In the genomic region with DNA sequence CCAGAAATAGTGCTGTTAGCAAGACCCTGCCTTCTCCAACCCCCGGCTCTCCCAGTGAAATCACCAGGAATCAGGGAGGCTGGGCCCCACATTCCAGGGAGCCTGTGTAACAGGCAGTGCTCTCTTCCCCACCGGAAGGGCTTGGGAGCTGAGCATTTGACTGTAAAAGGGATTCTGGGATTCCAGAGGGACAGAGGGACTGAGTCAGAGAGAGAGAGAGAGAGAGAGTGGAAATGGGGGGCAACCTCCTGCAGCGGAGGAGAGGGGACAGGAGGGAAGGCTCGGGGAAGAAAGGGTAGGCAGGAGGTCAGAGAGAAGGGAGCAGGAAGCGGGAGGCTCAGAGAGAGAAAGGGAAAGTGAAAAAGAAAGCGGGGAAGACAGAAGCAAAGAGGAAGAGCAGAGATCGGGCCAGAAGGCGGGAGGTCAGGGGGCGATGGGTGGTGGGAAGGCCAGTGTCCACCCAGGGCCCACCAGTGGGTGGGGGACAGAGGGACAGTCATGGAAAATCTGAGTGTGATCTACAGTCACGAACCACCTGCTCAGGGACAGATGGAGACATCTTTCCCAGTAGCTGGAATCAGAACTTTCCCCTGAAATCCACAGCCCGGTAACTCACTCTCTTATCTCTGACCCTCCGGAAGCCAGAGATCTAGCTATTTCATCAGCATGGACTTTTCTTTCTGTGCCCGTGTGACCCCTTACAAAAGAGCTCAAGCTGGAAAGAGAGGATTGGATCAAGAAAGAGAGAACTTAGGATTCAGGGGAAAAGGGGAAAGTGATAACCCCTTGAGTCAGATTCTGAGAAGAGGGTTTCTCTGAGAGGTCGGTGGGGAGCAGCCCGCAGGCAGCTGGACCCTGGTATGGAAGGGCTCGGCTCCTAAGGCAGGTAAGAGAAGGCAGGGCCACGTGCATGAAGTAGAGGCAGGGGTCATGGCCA, we compare ENCODE assay signal across 8 cellular contexts. TPM values are rescaled to one million over a fixed set of nuclear protein-coding genes. Genes with fewer than 3 reads are reported as not detected.
A peak's percentile ranks its signal among the peaks of the same experiment; 100 is the strongest.
DNase-seq lines count a peak whose midpoint lies in the region; ATAC-seq, FAIRE-seq and TF ChIP-seq lines count a peak whose summit lies in the region.

No MANE protein-coding gene starts in this region.

- peaks cover 88% of the 10 kb centered on the region for H3K4me1 ChIP-seq in A549
- H3K4me1 ChIP-seq in left ventricle myocardium inferior: peaks cover 64% of the 10 kb centered on the region

- WGBS in A549 (ENCODE audit: missing lambda C conversion rate): 10% methylated on average over 17 of the region's 17 CpGs

- peak overlapping the region; percentile 88 for H3K4me2 ChIP-seq in A549

- peak overlapping the region; percentile 31 for H3K4me3 Mint-ChIP-seq in activated T-helper 2 cell treated with anti-CD3 and anti-CD28 coated beads, Interferon-gamma antibody, Interleukin-2, Interleukin-4, amounts not matched to agents 10 μg/mL and 5 μg/mL and 100 μg/mL, durations not matched to agents 14 hours and 24 hours and 36 hours (ENCODE audit: low read depth)

- peak; percentile 17; the same call in 1 of the 2 replicates for TF ChIP-seq POLR2A in A549 (IDR thresholded peaks at IDR 0.05; ENCODE audit: low read length)
- no peak; the same call in none of the 2 replicates for TF ChIP-seq POLR2A in H54 (IDR thresholded peaks at IDR 0.05; ENCODE audit: low read depth, low read length)

- H3K27me3 Mint-ChIP-seq in activated T-helper 2 cell treated with anti-CD3 and anti-CD28 coated beads, Interferon-gamma antibody, Interleukin-2, Interleukin-4, amounts not matched to agents 10 μg/mL and 5 μg/mL and 100 μg/mL, durations not matched to agents 14 hours and 24 hours and 36 hours (ENCODE audit: low read depth): peaks cover 37% of the 10 kb centered on the region

- peaks cover 37% of the 10 kb centered on the region for H3K4me1 Mint-ChIP-seq in activated T-helper 2 cell treated with anti-CD3 and anti-CD28 coated beads, Interferon-gamma antibody, Interleukin-2, Interleukin-4, amounts not matched to agents 10 μg/mL and 5 μg/mL and 100 μg/mL, durations not matched to agents 14 hours and 24 hours and 36 hours (ENCODE audit: low read depth)

- TF ChIP-seq CTCF in A549 (IDR thresholded peaks at IDR 0.05) (no peak), left ventricle myocardium inferior (IDR thresholded peaks at IDR 0.05; ENCODE audit: borderline replicate concordance) (no peak), retinal pigment epithelial cell (conservative IDR thresholded peaks at IDR 0.05; ENCODE audit: low read depth, low read length) (no peak)

- POLR2A ChIA-PET in A549 (lab: Yijun Ruan, JAX): interaction anchor here (1.0 to 2.0 kb wide), 7 partner anchors 10 to 233 kb away, joined by 3 to 16 read pairs (median 5); partner anchors contain the start of gene UFSP1

- H3K27me3 ChIP-seq in left ventricle myocardium inferior (ENCODE audit: low read depth): no peaks in the 10 kb centered on the region

- peak in 1 of 2 experiments; percentile 16; a peak in 1 of 5 replicates for TF ChIP-seq RAD21 in A549 (conservative IDR thresholded peaks at IDR 0.05 in 1 of 2, IDR thresholded peaks at IDR 0.05 in 1 of 2)

- FAIRE-seq in A549 (lab: Jason Lieb, UNC) (no peak), H54 (lab: Jason Lieb, UNC) (no peak)

- ATAC-seq in A549: peak; percentile 57 to 64
- no peak for ATAC-seq in activated CD4-positive, CD25-positive, alpha-beta regulatory T cell treated with anti-CD3 and anti-CD28 coated beads, Interleukin-2, amount 50 U/mL, for 24 hours

- no peaks in the 10 kb centered on the region for H3K9me3 Mint-ChIP-seq in activated T-helper 2 cell treated with anti-CD3 and anti-CD28 coated beads, Interferon-gamma antibody, Interleukin-2, Interleukin-4, amounts not matched to agents 10 μg/mL and 5 μg/mL and 100 μg/mL, durations not matched to agents 14 hours and 24 hours and 36 hours

- DNase-seq in A549 (ENCODE audit: low read depth in 1 of 2, low spot score in 1 of 2) (peak; percentile 89 to 95), H54 (ENCODE audit: insufficient read length, low spot score) (peak; percentile 76), left ventricle myocardium inferior (peak; percentile 75), retinal pigment epithelial cell (ENCODE audit: low read depth) (peak; percentile 95), NCI-H2029 treated with DMSO at 0.1 percent for 48 hours (lab: John Stamatoyannopoulos, UW) (no peak)
- no peak for DNase-seq in activated T-helper 2 cell treated with anti-CD3 and anti-CD28 coated beads, Interferon-gamma antibody, Interleukin-2, Interleukin-4, amounts not matched to agents 10 μg/mL and 5 μg/mL and 100 μg/mL, durations not matched to agents 14 hours and 24 hours and 36 hours (ENCODE audit: low spot score)
- DNase-seq in activated effector memory CD4-positive, alpha-beta T cell treated with Interleukin-2 at 50 U/mL for 16 hours: no peak

- TF ChIP-seq EP300 in A549 (IDR thresholded peaks at IDR 0.05): peak; percentile 46 to 75; a peak in 3 of 5 replicates

- CTCF ChIA-PET in A549 (lab: Yijun Ruan, JAX): interaction anchor here (1.0 to 32.8 kb wide), 10 partner anchors 14 to 227 kb away, joined by 3 to 600 read pairs (median 6); partner anchors contain the start of gene ACHE

- H3K4me3 ChIP-seq in A549 (peak overlapping the region; percentile 34), left ventricle myocardium inferior (peak overlapping the region; percentile 57), retinal pigment epithelial cell (ENCODE audit: low read length) (no peak overlapping the region)

- intact Hi-C loops in activated T-helper 2 cell treated with anti-CD3 and anti-CD28 coated beads, Interferon-gamma antibody, Interleukin-2, Interleukin-4, amounts not matched to agents 10 μg/mL and 5 μg/mL and 100 μg/mL, durations not matched to agents 14 hours and 24 hours and 36 hours (cut with micrococcal nuclease): no loop called here
- intact Hi-C loops in left ventricle myocardium inferior (cut with micrococcal nuclease): no loop called here

- H3K36me3 ChIP-seq in left ventricle myocardium inferior: no peaks in the 10 kb centered on the region

- H3K27ac ChIP-seq in A549 (peak overlapping the region; percentile 94 to 95), left ventricle myocardium inferior (replicated peaks) (peak overlapping the region; percentile 88)

- no peaks in the 10 kb centered on the region for H3K36me3 Mint-ChIP-seq in activated T-helper 2 cell treated with anti-CD3 and anti-CD28 coated beads, Interferon-gamma antibody, Interleukin-2, Interleukin-4, amounts not matched to agents 10 μg/mL and 5 μg/mL and 100 μg/mL, durations not matched to agents 14 hours and 24 hours and 36 hours (ENCODE audit: low read depth)

- H3K9me3 ChIP-seq in A549 (no peaks in the 10 kb centered on the region; the same call in 2 of the 3 replicates), left ventricle myocardium inferior (replicated peaks) (no peaks in the 10 kb centered on the region)

- no peak overlapping the region for H3K27ac Mint-ChIP-seq in activated T-helper 2 cell treated with anti-CD3 and anti-CD28 coated beads, Interferon-gamma antibody, Interleukin-2, Interleukin-4, amounts not matched to agents 10 μg/mL and 5 μg/mL and 100 μg/mL, durations not matched to agents 14 hours and 24 hours and 36 hours

RNA-seq across cellular contexts. Expression of gene SERPINE1, which starts 4.6 kb away (rescaled TPM):
- polyA plus RNA-seq in A549 (2011; rRNA removed): 300 and 355 TPM in 2 replicates
- 315 and 419 TPM in 2 replicates for polyA plus RNA-seq in A549 (2012; cell fraction: cytosol; rRNA removed)
- polyA plus RNA-seq in A549 (2012; cell fraction: nucleus; rRNA removed): 684 and 700 TPM in 2 replicates
- 286 to 399 TPM (median 346 TPM) in 3 replicates for polyA plus RNA-seq in A549 (2017; fragmentation: RNase III; extraction: RNeasy Plus Mini Kit Qiagen cat#74134 plus additional on column Dnase treatment)
- 377 and 382 TPM in 2 replicates for polyA minus RNA-seq in A549 (2011; rRNA and poly(A)+ RNA removed)
- 0.23 TPM in 2 replicates for total RNA-seq in activated T-helper 2 cell treated with anti-CD3 and anti-CD28 coated beads, Interferon-gamma antibody, Interleukin-2, Interleukin-4, amounts not matched to agents 10 μg/mL and 5 μg/mL and 100 μg/mL, durations not matched to agents 14 hours and 24 hours and 36 hours
- total RNA-seq in left ventricle myocardium inferior: 4.3 TPM

RNA-seq across cellular contexts. Expression of gene AP1S1, which starts 32.0 kb away (rescaled TPM):
- polyA plus RNA-seq in A549 (2011; rRNA removed) (107 and 128 TPM in 2 replicates), A549 (2017; fragmentation: RNase III; extraction: RNeasy Plus Mini Kit Qiagen cat#74134 plus additional on column Dnase treatment) (181 to 187 TPM (median 182 TPM) in 3 replicates)
- 163 and 166 TPM in 2 replicates for polyA plus RNA-seq in A549 (2012; cell fraction: cytosol; rRNA removed)
- 79.8 and 104 TPM in 2 replicates for polyA plus RNA-seq in A549 (2012; cell fraction: nucleus; rRNA removed)
- 48.5 and 54.1 TPM in 2 replicates for polyA minus RNA-seq in A549 (2011; rRNA and poly(A)+ RNA removed)
- 41.8 and 42.8 TPM in 2 replicates for total RNA-seq in activated T-helper 2 cell treated with anti-CD3 and anti-CD28 coated beads, Interferon-gamma antibody, Interleukin-2, Interleukin-4, amounts not matched to agents 10 μg/mL and 5 μg/mL and 100 μg/mL, durations not matched to agents 14 hours and 24 hours and 36 hours
- 10.7 TPM for total RNA-seq in left ventricle myocardium inferior

RNA-seq across cellular contexts. Expression of gene TRIM56, which starts 37.0 kb away (rescaled TPM):
- polyA plus RNA-seq in A549 (2011; rRNA removed) (3.9 and 5.2 TPM in 2 replicates), A549 (2017; fragmentation: RNase III; extraction: RNeasy Plus Mini Kit Qiagen cat#74134 plus additional on column Dnase treatment) (15.6 to 17.8 TPM (median 16.5 TPM) in 3 replicates)
- polyA plus RNA-seq in A549 (2012; cell fraction: cytosol; rRNA removed): 3.2 and 4.2 TPM in 2 replicates
- 8.2 and 9.8 TPM in 2 replicates for polyA plus RNA-seq in A549 (2012; cell fraction: nucleus; rRNA removed)
- 8.1 and 14.2 TPM in 2 replicates for polyA minus RNA-seq in A549 (2011; rRNA and poly(A)+ RNA removed)
- total RNA-seq in activated T-helper 2 cell treated with anti-CD3 and anti-CD28 coated beads, Interferon-gamma antibody, Interleukin-2, Interleukin-4, amounts not matched to agents 10 μg/mL and 5 μg/mL and 100 μg/mL, durations not matched to agents 14 hours and 24 hours and 36 hours: 42.6 and 43.8 TPM in 2 replicates
- total RNA-seq in left ventricle myocardium inferior: 17.0 TPM

RNA-seq across cellular contexts. Expression of gene VGF, which starts 43.1 kb away (rescaled TPM):
- polyA plus RNA-seq in A549 (2011; rRNA removed): 0.16 and 0.21 TPM in 2 replicates
- polyA plus RNA-seq in A549 (2012; cell fraction: cytosol; rRNA removed): 0.42 and 0.73 TPM in 2 replicates
- polyA plus RNA-seq in A549 (2012; cell fraction: nucleus; rRNA removed): 0.97 and 1.7 TPM in 2 replicates
- polyA plus RNA-seq in A549 (2017; fragmentation: RNase III; extraction: RNeasy Plus Mini Kit Qiagen cat#74134 plus additional on column Dnase treatment): 1.4 to 2.7 TPM (median 2.0 TPM) in 3 replicates
- 0.17 TPM in 1 of 2 replicates, not detected in the other for polyA minus RNA-seq in A549 (2011; rRNA and poly(A)+ RNA removed)
- total RNA-seq in activated T-helper 2 cell treated with anti-CD3 and anti-CD28 coated beads, Interferon-gamma antibody, Interleukin-2, Interleukin-4, amounts not matched to agents 10 μg/mL and 5 μg/mL and 100 μg/mL, durations not matched to agents 14 hours and 24 hours and 36 hours: 0.23 and 0.41 TPM in 2 replicates
- not detected for total RNA-seq in left ventricle myocardium inferior

RNA-seq across cellular contexts. Expression of gene NAT16, which starts 57.8 kb away (rescaled TPM):
- polyA plus RNA-seq in A549 (2011; rRNA removed): 0.03 and 0.05 TPM in 2 replicates
- polyA plus RNA-seq in A549 (2012; cell fraction: cytosol; rRNA removed): 0.03 and 0.04 TPM in 2 replicates
- polyA plus RNA-seq in A549 (2012; cell fraction: nucleus; rRNA removed): 0.09 and 0.18 TPM in 2 replicates
- polyA plus RNA-seq in A549 (2017; fragmentation: RNase III; extraction: RNeasy Plus Mini Kit Qiagen cat#74134 plus additional on column Dnase treatment): 0.07 to 0.12 TPM in 2 of 3 replicates, not detected in the other
- polyA minus RNA-seq in A549 (2011; rRNA and poly(A)+ RNA removed): not detected in 2 replicates
- not detected in 2 replicates for total RNA-seq in activated T-helper 2 cell treated with anti-CD3 and anti-CD28 coated beads, Interferon-gamma antibody, Interleukin-2, Interleukin-4, amounts not matched to agents 10 μg/mL and 5 μg/mL and 100 μg/mL, durations not matched to agents 14 hours and 24 hours and 36 hours
- not detected for total RNA-seq in left ventricle myocardium inferior

Comparison
In these comparisons a context has a peak if more than half of its experiments do, and no peak if none do; other contexts are left out.
1. ATAC-seq: peak in A549 (2 of 2); none in activated CD4-positive, CD25-positive, alpha-beta regulatory T cell treated with anti-CD3 and anti-CD28 coated beads, Interleukin-2, amount 50 U/mL, for 24 hours (0 of 2).
2. DNase-seq: peak in A549 (2 of 2), H54 (single experiment), left ventricle myocardium inferior (single experiment) and retinal pigment epithelial cell (single experiment); none in activated T-helper 2 cell treated with anti-CD3 and anti-CD28 coated beads, Interferon-gamma antibody, Interleukin-2, Interleukin-4, amounts not matched to agents 10 μg/mL and 5 μg/mL and 100 μg/mL, durations not matched to agents 14 hours and 24 hours and 36 hours (single experiment), NCI-H2029 treated with DMSO at 0.1 percent for 48 hours (single experiment) and activated effector memory CD4-positive, alpha-beta T cell treated with Interleukin-2 at 50 U/mL for 16 hours (single experiment).